ENCODE assay signal across 1 cellular context in genomic region chr11:8382436-8383053, GRCh38.
TF ChIP-seq lines count a peak whose summit lies in the region.

No MANE protein-coding gene starts in this region.

TF ChIP-seq in GM23338, 12 proteins besides CTCF, POLR2A, EP300 and RAD21 (continued from another document):
- TF ChIP-seq, protein P1, sequence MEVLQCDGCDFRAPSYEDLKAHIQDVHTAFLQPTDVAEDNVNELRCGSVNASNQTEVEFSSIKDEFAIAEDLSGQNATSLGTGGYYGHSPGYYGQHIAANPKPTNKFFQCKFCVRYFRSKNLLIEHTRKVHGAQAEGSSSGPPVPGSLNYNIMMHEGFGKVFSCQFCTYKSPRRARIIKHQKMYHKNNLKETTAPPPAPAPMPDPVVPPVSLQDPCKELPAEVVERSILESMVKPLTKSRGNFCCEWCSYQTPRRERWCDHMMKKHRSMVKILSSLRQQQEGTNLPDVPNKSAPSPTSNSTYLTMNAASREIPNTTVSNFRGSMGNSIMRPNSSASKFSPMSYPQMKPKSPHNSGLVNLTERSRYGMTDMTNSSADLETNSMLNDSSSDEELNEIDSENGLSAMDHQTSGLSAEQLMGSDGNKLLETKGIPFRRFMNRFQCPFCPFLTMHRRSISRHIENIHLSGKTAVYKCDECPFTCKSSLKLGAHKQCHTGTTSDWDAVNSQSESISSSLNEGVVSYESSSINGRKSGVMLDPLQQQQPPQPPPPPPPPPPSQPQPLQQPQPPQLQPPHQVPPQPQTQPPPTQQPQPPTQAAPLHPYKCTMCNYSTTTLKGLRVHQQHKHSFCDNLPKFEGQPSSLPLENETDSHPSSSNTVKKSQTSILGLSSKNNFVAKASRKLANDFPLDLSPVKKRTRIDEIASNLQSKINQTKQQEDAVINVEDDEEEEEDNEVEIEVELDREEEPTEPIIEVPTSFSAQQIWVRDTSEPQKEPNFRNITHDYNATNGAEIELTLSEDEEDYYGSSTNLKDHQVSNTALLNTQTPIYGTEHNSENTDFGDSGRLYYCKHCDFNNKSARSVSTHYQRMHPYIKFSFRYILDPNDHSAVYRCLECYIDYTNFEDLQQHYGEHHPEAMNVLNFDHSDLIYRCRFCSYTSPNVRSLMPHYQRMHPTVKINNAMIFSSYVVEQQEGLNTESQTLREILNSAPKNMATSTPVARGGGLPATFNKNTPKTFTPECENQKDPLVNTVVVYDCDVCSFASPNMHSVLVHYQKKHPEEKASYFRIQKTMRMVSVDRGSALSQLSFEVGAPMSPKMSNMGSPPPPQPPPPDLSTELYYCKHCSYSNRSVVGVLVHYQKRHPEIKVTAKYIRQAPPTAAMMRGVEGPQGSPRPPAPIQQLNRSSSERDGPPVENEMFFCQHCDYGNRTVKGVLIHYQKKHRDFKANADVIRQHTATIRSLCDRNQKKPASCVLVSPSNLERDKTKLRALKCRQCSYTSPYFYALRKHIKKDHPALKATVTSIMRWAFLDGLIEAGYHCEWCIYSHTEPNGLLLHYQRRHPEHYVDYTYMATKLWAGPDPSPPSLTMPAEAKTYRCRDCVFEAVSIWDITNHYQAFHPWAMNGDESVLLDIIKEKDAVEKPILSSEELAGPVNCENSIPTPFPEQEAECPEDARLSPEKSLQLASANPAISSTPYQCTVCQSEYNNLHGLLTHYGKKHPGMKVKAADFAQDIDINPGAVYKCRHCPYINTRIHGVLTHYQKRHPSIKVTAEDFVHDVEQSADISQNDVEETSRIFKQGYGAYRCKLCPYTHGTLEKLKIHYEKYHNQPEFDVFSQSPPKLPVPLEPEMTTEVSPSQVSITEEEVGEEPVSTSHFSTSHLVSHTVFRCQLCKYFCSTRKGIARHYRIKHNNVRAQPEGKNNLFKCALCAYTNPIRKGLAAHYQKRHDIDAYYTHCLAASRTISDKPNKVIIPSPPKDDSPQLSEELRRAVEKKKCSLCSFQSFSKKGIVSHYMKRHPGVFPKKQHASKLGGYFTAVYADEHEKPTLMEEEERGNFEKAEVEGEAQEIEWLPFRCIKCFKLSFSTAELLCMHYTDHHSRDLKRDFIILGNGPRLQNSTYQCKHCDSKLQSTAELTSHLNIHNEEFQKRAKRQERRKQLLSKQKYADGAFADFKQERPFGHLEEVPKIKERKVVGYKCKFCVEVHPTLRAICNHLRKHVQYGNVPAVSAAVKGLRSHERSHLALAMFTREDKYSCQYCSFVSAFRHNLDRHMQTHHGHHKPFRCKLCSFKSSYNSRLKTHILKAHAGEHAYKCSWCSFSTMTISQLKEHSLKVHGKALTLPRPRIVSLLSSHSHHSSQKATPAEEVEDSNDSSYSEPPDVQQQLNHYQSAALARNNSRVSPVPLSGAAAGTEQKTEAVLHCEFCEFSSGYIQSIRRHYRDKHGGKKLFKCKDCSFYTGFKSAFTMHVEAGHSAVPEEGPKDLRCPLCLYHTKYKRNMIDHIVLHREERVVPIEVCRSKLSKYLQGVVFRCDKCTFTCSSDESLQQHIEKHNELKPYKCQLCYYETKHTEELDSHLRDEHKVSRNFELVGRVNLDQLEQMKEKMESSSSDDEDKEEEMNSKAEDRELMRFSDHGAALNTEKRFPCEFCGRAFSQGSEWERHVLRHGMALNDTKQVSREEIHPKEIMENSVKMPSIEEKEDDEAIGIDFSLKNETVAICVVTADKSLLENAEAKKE (CRISPR knock-in tag; IDR thresholded peaks at IDR 0.05) = no peak
- TF ChIP-seq, protein P2, sequence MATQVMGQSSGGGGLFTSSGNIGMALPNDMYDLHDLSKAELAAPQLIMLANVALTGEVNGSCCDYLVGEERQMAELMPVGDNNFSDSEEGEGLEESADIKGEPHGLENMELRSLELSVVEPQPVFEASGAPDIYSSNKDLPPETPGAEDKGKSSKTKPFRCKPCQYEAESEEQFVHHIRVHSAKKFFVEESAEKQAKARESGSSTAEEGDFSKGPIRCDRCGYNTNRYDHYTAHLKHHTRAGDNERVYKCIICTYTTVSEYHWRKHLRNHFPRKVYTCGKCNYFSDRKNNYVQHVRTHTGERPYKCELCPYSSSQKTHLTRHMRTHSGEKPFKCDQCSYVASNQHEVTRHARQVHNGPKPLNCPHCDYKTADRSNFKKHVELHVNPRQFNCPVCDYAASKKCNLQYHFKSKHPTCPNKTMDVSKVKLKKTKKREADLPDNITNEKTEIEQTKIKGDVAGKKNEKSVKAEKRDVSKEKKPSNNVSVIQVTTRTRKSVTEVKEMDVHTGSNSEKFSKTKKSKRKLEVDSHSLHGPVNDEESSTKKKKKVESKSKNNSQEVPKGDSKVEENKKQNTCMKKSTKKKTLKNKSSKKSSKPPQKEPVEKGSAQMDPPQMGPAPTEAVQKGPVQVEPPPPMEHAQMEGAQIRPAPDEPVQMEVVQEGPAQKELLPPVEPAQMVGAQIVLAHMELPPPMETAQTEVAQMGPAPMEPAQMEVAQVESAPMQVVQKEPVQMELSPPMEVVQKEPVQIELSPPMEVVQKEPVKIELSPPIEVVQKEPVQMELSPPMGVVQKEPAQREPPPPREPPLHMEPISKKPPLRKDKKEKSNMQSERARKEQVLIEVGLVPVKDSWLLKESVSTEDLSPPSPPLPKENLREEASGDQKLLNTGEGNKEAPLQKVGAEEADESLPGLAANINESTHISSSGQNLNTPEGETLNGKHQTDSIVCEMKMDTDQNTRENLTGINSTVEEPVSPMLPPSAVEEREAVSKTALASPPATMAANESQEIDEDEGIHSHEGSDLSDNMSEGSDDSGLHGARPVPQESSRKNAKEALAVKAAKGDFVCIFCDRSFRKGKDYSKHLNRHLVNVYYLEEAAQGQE (IDR thresholded peaks at IDR 0.05; ENCODE audit: unreplicated experiment) = no peak
- no peak for TF ChIP-seq JUNB (IDR thresholded peaks at IDR 0.05; ENCODE audit: unreplicated experiment)
- no peak for TF ChIP-seq ZNF331 (CRISPR knock-in tag; IDR thresholded peaks at IDR 0.05; ENCODE audit: low read depth)
